9 cellular contexts compared by ENCODE assay signal in the genomic region with DNA sequence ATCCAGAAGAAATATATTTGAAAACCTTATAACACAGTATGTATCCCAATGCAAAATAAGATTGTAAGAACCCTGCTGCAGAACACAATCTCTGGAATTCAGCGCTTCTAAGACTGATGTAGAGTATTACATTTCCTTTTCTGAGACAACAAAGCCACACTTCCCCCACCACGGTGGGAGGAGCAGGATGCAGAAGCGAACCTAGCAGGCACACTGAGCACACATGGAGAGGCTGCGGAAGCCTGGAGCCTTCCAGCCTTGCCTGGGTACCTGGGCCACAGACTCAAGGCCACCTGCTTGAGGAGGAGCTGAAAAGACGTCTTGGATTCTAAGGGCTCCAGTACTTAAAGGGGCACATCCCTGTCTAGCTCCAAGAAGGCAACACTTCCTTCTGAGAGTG. TPM values are rescaled to one million over a fixed set of nuclear protein-coding genes. Genes with fewer than 3 reads are reported as not detected.
DNase-seq lines count a peak whose midpoint lies in the region; ATAC-seq lines count a peak whose summit lies in the region.
"Had no signal": no experiment of that assay in that cellular context is flagged by ENCODE, and none has a peak within 500 bp of the region (broad histone marks: within the 10 kb centered on the region; RNA-seq: fewer than 3 reads in every experiment).

No MANE protein-coding gene starts in this region.

- H3K27me3 ChIP-seq in iPS-20b (ENCODE audit: insufficient read depth, low read length) = no peaks in the 10 kb centered on the region
- H3K27me3 ChIP-seq: colonic mucosa had no signal

- peaks cover 5% of the 10 kb centered on the region for H3K36me3 Mint-ChIP-seq in IgD-negative memory B cell
- peaks cover 35% of the 10 kb centered on the region for H3K36me3 Mint-ChIP-seq in activated naive CD8-positive, alpha-beta T cell treated with anti-CD3 and anti-CD28 coated beads, Interleukin-2, amount 10 ng/mL, durations not matched to agents 7 days and 5 days
- H3K36me3 Mint-ChIP-seq in stimulated activated effector memory CD8-positive, alpha-beta T cell treated with anti-CD3 and anti-CD28 coated beads, Interleukin-12 subunit alpha, Interleukin-12 subunit beta, amount 100 ng/mL, for 72 hours = peaks cover 90% of the 10 kb centered on the region

- no peaks in the 10 kb centered on the region for H3K9me3 Mint-ChIP-seq in IgD-negative memory B cell
- no peaks in the 10 kb centered on the region for H3K9me3 Mint-ChIP-seq in activated naive CD8-positive, alpha-beta T cell treated with anti-CD3 and anti-CD28 coated beads, Interleukin-2, amount 10 ng/mL, durations not matched to agents 7 days and 5 days
- no peaks in the 10 kb centered on the region for H3K9me3 Mint-ChIP-seq in stimulated activated effector memory CD8-positive, alpha-beta T cell treated with anti-CD3 and anti-CD28 coated beads, Interleukin-12 subunit alpha, Interleukin-12 subunit beta, amount 100 ng/mL, for 72 hours
- H3K9me3 Mint-ChIP-seq: stimulated activated naive CD8-positive, alpha-beta T cell treated with anti-CD3 and anti-CD28 coated beads, Interleukin-15, amount 100 ng/mL, for 72 hours had no signal

- POLR2A ChIA-PET in activated naive CD8-positive, alpha-beta T cell treated with anti-CD3 and anti-CD28 coated beads, Interleukin-2, amount 10 ng/mL, durations not matched to agents 7 days and 5 days (lab: Charles Lee) = no interaction called here

- H3K4me1 ChIP-seq in iPS-20b (ENCODE audit: insufficient read depth, low read length) = peaks cover 26% of the 10 kb centered on the region

- H3K4me1 Mint-ChIP-seq in IgD-negative memory B cell = peaks cover 21 to 28% (median 25%) of the 10 kb centered on the region in 3 donors
- peaks cover 23% of the 10 kb centered on the region for H3K4me1 Mint-ChIP-seq in activated naive CD8-positive, alpha-beta T cell treated with anti-CD3 and anti-CD28 coated beads, Interleukin-2, amount 10 ng/mL, durations not matched to agents 7 days and 5 days
- peaks cover 29% of the 10 kb centered on the region for H3K4me1 Mint-ChIP-seq in stimulated activated effector memory CD8-positive, alpha-beta T cell treated with anti-CD3 and anti-CD28 coated beads, Interleukin-12 subunit alpha, Interleukin-12 subunit beta, amount 100 ng/mL, for 72 hours

- peak overlapping the region in 2 of 3 donors; percentile 39 to 91 for H3K27ac Mint-ChIP-seq in IgD-negative memory B cell
- H3K27ac Mint-ChIP-seq in activated naive CD8-positive, alpha-beta T cell treated with anti-CD3 and anti-CD28 coated beads, Interleukin-2, amount 10 ng/mL, durations not matched to agents 7 days and 5 days = peak overlapping the region; percentile 71
- H3K27ac Mint-ChIP-seq in stimulated activated effector memory CD8-positive, alpha-beta T cell treated with anti-CD3 and anti-CD28 coated beads, Interleukin-12 subunit alpha, Interleukin-12 subunit beta, amount 100 ng/mL, for 72 hours = peak overlapping the region; percentile 81

- peak overlapping the region; percentile 59; the same call in 1 of the 2 replicates for H3K9ac ChIP-seq in iPS-20b (ENCODE audit: low read depth, low read length)

- no peak for DNase-seq in activated naive CD8-positive, alpha-beta T cell treated with anti-CD3 and anti-CD28 coated beads, Interleukin-2, amount 10 ng/mL, durations not matched to agents 7 days and 5 days
- no peak for DNase-seq in stimulated activated effector memory CD8-positive, alpha-beta T cell treated with anti-CD3 and anti-CD28 coated beads, Interleukin-12 subunit alpha, Interleukin-12 subunit beta, amount 100 ng/mL, for 72 hours (ENCODE audit: low spot score in 2 of 2)
- DNase-seq in NOMO-1 (lab: John Stamatoyannopoulos, UW; ENCODE audit: unreplicated experiment in 2 of 2) = no peak
- DNase-seq in DMS153 (lab: John Stamatoyannopoulos, UW) = no peak
- no peak for DNase-seq in NCI-H128 (lab: John Stamatoyannopoulos, UW; ENCODE audit: unreplicated experiment)
- DNase-seq: colonic mucosa; stimulated activated naive CD8-positive, alpha-beta T cell treated with anti-CD3 and anti-CD28 coated beads, Interleukin-15, amount 100 ng/mL, for 72 hours had no signal

- H3K4me3 ChIP-seq in iPS-20b (ENCODE audit: low read length) = no peak overlapping the region; the same call in 1 of the 2 replicates
- H3K4me3 ChIP-seq: colonic mucosa had no signal

- H3K4me3 Mint-ChIP-seq in IgD-negative memory B cell = peak overlapping the region in 2 of 4 donors; percentile 51 to 77
- peak overlapping the region; percentile 41 for H3K4me3 Mint-ChIP-seq in activated naive CD8-positive, alpha-beta T cell treated with anti-CD3 and anti-CD28 coated beads, Interleukin-2, amount 10 ng/mL, durations not matched to agents 7 days and 5 days
- H3K4me3 Mint-ChIP-seq in stimulated activated effector memory CD8-positive, alpha-beta T cell treated with anti-CD3 and anti-CD28 coated beads, Interleukin-12 subunit alpha, Interleukin-12 subunit beta, amount 100 ng/mL, for 72 hours = no peak overlapping the region
- H3K4me3 Mint-ChIP-seq: stimulated activated naive CD8-positive, alpha-beta T cell treated with anti-CD3 and anti-CD28 coated beads, Interleukin-15, amount 100 ng/mL, for 72 hours had no signal

- H3K36me3 ChIP-seq in iPS-20b (ENCODE audit: insufficient read depth, low read depth, low read length) = peaks cover 42% of the 10 kb centered on the region
- H3K36me3 ChIP-seq: colonic mucosa had no signal

- no peak overlapping the region for H3K27ac ChIP-seq in iPS-20b (ENCODE audit: low read length)
- H3K27ac ChIP-seq: colonic mucosa had no signal

- no peaks in the 10 kb centered on the region for H3K27me3 Mint-ChIP-seq in IgD-negative memory B cell
- no peaks in the 10 kb centered on the region for H3K27me3 Mint-ChIP-seq in activated naive CD8-positive, alpha-beta T cell treated with anti-CD3 and anti-CD28 coated beads, Interleukin-2, amount 10 ng/mL, durations not matched to agents 7 days and 5 days
- H3K27me3 Mint-ChIP-seq: stimulated activated naive CD8-positive, alpha-beta T cell treated with anti-CD3 and anti-CD28 coated beads, Interleukin-15, amount 100 ng/mL, for 72 hours had no signal

- ATAC-seq in activated naive CD8-positive, alpha-beta T cell treated with anti-CD3 and anti-CD28 coated beads, Interleukin-2, amount 10 ng/mL, durations not matched to agents 7 days and 5 days (ENCODE audit: low read depth) = peak; percentile 58
- ATAC-seq in stimulated activated effector memory CD8-positive, alpha-beta T cell treated with anti-CD3 and anti-CD28 coated beads, Interleukin-12 subunit alpha, Interleukin-12 subunit beta, amount 100 ng/mL, for 72 hours = no peak
- ATAC-seq: stimulated activated naive CD8-positive, alpha-beta T cell treated with anti-CD3 and anti-CD28 coated beads, Interleukin-15, amount 100 ng/mL, for 72 hours had no signal

- H3K9me3 ChIP-seq in iPS-20b (ENCODE audit: insufficient read depth, low read depth, low read length) = no peaks in the 10 kb centered on the region
- H3K9me3 ChIP-seq: colonic mucosa had no signal

RNA-seq across cellular contexts. Expression of a gene that starts 46.4 kb away (rescaled TPM):
- polyA plus RNA-seq in IgD-negative memory B cell = 12.5 TPM
- total RNA-seq in activated naive CD8-positive, alpha-beta T cell treated with anti-CD3 and anti-CD28 coated beads, Interleukin-2, amount 10 ng/mL, durations not matched to agents 7 days and 5 days = 10 to 100 TPM; 34.4 to 37.2 TPM

RNA-seq across cellular contexts. Expression of a gene that starts 49.7 kb away (rescaled TPM):
- 93.4 TPM for polyA plus RNA-seq in IgD-negative memory B cell
- 100 to 1,000 TPM; 101 to 103 TPM for total RNA-seq in activated naive CD8-positive, alpha-beta T cell treated with anti-CD3 and anti-CD28 coated beads, Interleukin-2, amount 10 ng/mL, durations not matched to agents 7 days and 5 days

RNA-seq across cellular contexts. Expression of a gene that starts 52.7 kb away (rescaled TPM):
- 156 TPM for polyA plus RNA-seq in IgD-negative memory B cell
- 10 to 100 TPM; 85.8 to 88.8 TPM for total RNA-seq in activated naive CD8-positive, alpha-beta T cell treated with anti-CD3 and anti-CD28 coated beads, Interleukin-2, amount 10 ng/mL, durations not matched to agents 7 days and 5 days
